ENCODE assay signal across 1 cellular context in the genomic region with DNA sequence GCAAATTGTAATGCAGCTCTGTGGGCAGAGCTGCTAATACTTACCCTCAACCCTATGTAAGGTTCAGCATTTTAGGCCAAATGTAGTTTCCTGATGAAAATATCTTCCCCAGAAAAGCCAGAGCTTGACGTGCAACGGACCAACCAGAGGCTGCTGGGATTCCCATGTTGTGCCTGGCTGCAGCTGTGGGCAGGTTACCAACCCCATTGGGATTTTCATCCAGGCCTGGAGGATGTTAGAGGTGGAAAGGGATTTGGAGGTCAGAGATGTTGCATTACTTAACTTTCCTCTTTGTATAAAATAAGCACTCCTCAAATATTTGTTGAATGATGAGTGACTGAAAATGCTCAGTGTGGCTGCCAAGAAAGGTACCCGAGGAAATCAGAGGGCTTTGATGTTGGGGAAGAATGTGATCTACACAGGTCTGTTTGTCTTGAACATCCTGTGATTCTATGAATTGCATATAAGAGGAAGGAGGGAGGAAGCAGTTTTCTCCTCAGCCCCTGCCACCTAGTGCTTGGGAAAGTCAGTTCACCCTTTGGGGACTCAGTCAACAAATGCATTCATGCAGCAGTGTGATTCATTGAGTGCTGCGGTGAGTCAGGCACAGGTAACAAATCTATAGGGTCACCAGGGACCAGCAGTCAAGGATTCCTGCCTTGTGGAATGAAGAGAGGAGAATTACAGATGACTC.
TF ChIP-seq lines count a peak whose summit lies in the region.

No MANE protein-coding gene starts in this region.

TF ChIP-seq in HepG2, 621 proteins besides CTCF, POLR2A, EP300 and RAD21 (continues in another document):
- TF ChIP-seq ZNF18 (CRISPR knock-in tag; IDR thresholded peaks at IDR 0.05; ENCODE audit: insufficient replicate concordance) (peak; percentile 79), MED8 (CRISPR knock-in tag; IDR thresholded peaks at IDR 0.05; ENCODE audit: insufficient replicate concordance) (no peak), ZNF619 (CRISPR knock-in tag; IDR thresholded peaks at IDR 0.05) (no peak), CC2D1A (CRISPR knock-in tag; IDR thresholded peaks at IDR 0.05) (no peak), SIX4 (CRISPR knock-in tag; IDR thresholded peaks at IDR 0.05) (no peak), ZNF816 (CRISPR knock-in tag; IDR thresholded peaks at IDR 0.05; ENCODE audit: borderline replicate concordance) (no peak), FOXP1 (IDR thresholded peaks at IDR 0.05) (no peak), FOXP1 (CRISPR knock-in tag; IDR thresholded peaks at IDR 0.05) (peak; percentile 24; the same call in 1 of the 2 replicates), SALL1 (CRISPR knock-in tag; IDR thresholded peaks at IDR 0.05) (no peak), FOSL1 (CRISPR knock-in tag; IDR thresholded peaks at IDR 0.05; ENCODE audit: borderline replicate concordance) (peak; percentile 20; the same call in 1 of the 2 replicates), NFIB (CRISPR knock-in tag; IDR thresholded peaks at IDR 0.05; ENCODE audit: borderline replicate concordance) (no peak), GATAD2A (CRISPR knock-in tag; IDR thresholded peaks at IDR 0.05) (peak; percentile 66), STAG1 (CRISPR knock-in tag; IDR thresholded peaks at IDR 0.05) (peak; percentile 61), HDAC2 (CRISPR knock-in tag; IDR thresholded peaks at IDR 0.05) (peak; percentile 33; the same call in 1 of the 2 replicates), HIC2 (CRISPR knock-in tag; IDR thresholded peaks at IDR 0.05; ENCODE audit: low read depth) (peak; percentile 24; the same call in 1 of the 2 replicates), ATF1 (CRISPR knock-in tag; IDR thresholded peaks at IDR 0.05) (no peak), CENPX (CRISPR knock-in tag; IDR thresholded peaks at IDR 0.05) (no peak), FOXM1 (CRISPR knock-in tag; IDR thresholded peaks at IDR 0.05) (no peak), TOPORS (CRISPR knock-in tag; IDR thresholded peaks at IDR 0.05) (no peak), RARG (CRISPR knock-in tag; IDR thresholded peaks at IDR 0.05; ENCODE audit: low read depth) (no peak), CREB1 (IDR thresholded peaks at IDR 0.05) (no peak), CREB1 (CRISPR knock-in tag; IDR thresholded peaks at IDR 0.05) (peak; percentile 50), MIER3 (CRISPR knock-in tag; IDR thresholded peaks at IDR 0.05; ENCODE audit: borderline replicate concordance) (peak; percentile 37; the same call in 1 of the 2 replicates), ZBTB20 (CRISPR knock-in tag; IDR thresholded peaks at IDR 0.05; ENCODE audit: borderline replicate concordance, low read depth) (peak; percentile 75; the same call in 1 of the 2 replicates), ZFP36 (IDR thresholded peaks at IDR 0.05; ENCODE audit: borderline replicate concordance, low read depth, low read length, partially characterized antibody) (no peak), SRY (CRISPR knock-in tag; IDR thresholded peaks at IDR 0.05) (no peak), ZBTB14 (CRISPR knock-in tag; IDR thresholded peaks at IDR 0.05) (no peak), ZKSCAN8 (CRISPR knock-in tag; IDR thresholded peaks at IDR 0.05; ENCODE audit: borderline replicate concordance) (0 out of 2 replicates have a peak, but pooled peaks have one; percentile 32), BCL6 (CRISPR knock-in tag; IDR thresholded peaks at IDR 0.05) (peak; percentile 75), RARA (CRISPR knock-in tag; IDR thresholded peaks at IDR 0.05) (peak; percentile 48; the same call in 1 of the 2 replicates), ZNF441 (CRISPR knock-in tag; IDR thresholded peaks at IDR 0.05; ENCODE audit: borderline replicate concordance) (no peak), JARID2 (CRISPR knock-in tag; IDR thresholded peaks at IDR 0.05; ENCODE audit: insufficient replicate concordance) (no peak), FOXA3 (CRISPR knock-in tag; IDR thresholded peaks at IDR 0.05) (peak; percentile 53; the same call in 1 of the 2 replicates), NCOA2 (CRISPR knock-in tag; IDR thresholded peaks at IDR 0.05) (peak; percentile 57; the same call in 1 of the 2 replicates), SNRNP70 (IDR thresholded peaks at IDR 0.05; ENCODE audit: low read depth, low read length) (no peak), GRHL1 (CRISPR knock-in tag; conservative IDR thresholded peaks at IDR 0.05) (no peak), ZBTB49 (CRISPR knock-in tag; IDR thresholded peaks at IDR 0.05; ENCODE audit: borderline replicate concordance) (no peak), RXRA (CRISPR knock-in tag; IDR thresholded peaks at IDR 0.05) (peak; percentile 24; the same call in 1 of the 2 replicates), ZBTB21 (CRISPR knock-in tag; IDR thresholded peaks at IDR 0.05) (no peak), ZNF253 (CRISPR knock-in tag; IDR thresholded peaks at IDR 0.05; ENCODE audit: borderline replicate concordance) (no peak), HMGA1 (CRISPR knock-in tag; conservative IDR thresholded peaks at IDR 0.05) (no peak), ARID2 (CRISPR knock-in tag; IDR thresholded peaks at IDR 0.05; ENCODE audit: borderline replicate concordance) (no peak), RELA (CRISPR knock-in tag; IDR thresholded peaks at IDR 0.05) (no peak), DMAP1 (CRISPR knock-in tag; IDR thresholded peaks at IDR 0.05) (no peak), ZFAT (CRISPR knock-in tag; conservative IDR thresholded peaks at IDR 0.05) (no peak), RXRB (CRISPR knock-in tag; IDR thresholded peaks at IDR 0.05; ENCODE audit: borderline replicate concordance) (0 out of 2 replicates have a peak, but pooled peaks have one; percentile 47), GFI1 (CRISPR knock-in tag; IDR thresholded peaks at IDR 0.05; ENCODE audit: borderline replicate concordance) (0 out of 2 replicates have a peak, but pooled peaks have one; percentile 19), FOSL2 (CRISPR knock-in tag; IDR thresholded peaks at IDR 0.05) (peak; percentile 95), FIP1L1 (IDR thresholded peaks at IDR 0.05; ENCODE audit: borderline replicate concordance, insufficient read depth, low read depth, low read length) (no peak), ZNF597 (CRISPR knock-in tag; IDR thresholded peaks at IDR 0.05) (no peak)
- TF ChIP-seq, protein P1, sequence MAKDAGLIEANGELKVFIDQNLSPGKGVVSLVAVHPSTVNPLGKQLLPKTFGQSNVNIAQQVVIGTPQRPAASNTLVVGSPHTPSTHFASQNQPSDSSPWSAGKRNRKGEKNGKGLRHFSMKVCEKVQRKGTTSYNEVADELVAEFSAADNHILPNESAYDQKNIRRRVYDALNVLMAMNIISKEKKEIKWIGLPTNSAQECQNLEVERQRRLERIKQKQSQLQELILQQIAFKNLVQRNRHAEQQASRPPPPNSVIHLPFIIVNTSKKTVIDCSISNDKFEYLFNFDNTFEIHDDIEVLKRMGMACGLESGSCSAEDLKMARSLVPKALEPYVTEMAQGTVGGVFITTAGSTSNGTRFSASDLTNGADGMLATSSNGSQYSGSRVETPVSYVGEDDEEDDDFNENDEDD (CRISPR knock-in tag; IDR thresholded peaks at IDR 0.05; ENCODE audit: borderline replicate concordance) = no peak
- TF ChIP-seq, protein P2, sequence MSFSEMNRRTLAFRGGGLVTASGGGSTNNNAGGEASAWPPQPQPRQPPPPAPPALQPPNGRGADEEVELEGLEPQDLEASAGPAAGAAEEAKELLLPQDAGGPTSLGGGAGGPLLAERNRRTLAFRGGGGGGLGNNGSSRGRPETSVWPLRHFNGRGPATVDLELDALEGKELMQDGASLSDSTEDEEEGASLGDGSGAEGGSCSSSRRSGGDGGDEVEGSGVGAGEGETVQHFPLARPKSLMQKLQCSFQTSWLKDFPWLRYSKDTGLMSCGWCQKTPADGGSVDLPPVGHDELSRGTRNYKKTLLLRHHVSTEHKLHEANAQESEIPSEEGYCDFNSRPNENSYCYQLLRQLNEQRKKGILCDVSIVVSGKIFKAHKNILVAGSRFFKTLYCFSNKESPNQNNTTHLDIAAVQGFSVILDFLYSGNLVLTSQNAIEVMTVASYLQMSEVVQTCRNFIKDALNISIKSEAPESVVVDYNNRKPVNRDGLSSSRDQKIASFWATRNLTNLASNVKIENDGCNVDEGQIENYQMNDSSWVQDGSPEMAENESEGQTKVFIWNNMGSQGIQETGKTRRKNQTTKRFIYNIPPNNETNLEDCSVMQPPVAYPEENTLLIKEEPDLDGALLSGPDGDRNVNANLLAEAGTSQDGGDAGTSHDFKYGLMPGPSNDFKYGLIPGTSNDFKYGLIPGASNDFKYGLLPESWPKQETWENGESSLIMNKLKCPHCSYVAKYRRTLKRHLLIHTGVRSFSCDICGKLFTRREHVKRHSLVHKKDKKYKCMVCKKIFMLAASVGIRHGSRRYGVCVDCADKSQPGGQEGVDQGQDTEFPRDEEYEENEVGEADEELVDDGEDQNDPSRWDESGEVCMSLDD (CRISPR knock-in tag; IDR thresholded peaks at IDR 0.05; ENCODE audit: borderline replicate concordance) = no peak
